ENCODE assay signal across 8 cellular contexts in genomic region chr3:147361671-147362420, GRCh38. TPM values are rescaled to one million over a fixed set of nuclear protein-coding genes. Genes with fewer than 3 reads are reported as not detected.
DNase-seq lines count a peak whose midpoint lies in the region; ATAC-seq, FAIRE-seq and TF ChIP-seq lines count a peak whose summit lies in the region.

No MANE protein-coding gene starts in this region.

- no peaks in the 10 kb centered on the region for H3K4me1 ChIP-seq in GM12878 (ENCODE audit: control insufficient read depth, insufficient read depth, low read length)

- no TSS peak for BruUV-seq in GM12878 (replicated peaks; lab: Mats Ljungman, UMichigan)

- H3K27ac ChIP-seq in GM12878 (ENCODE audit: control insufficient read depth, insufficient read depth) = no peak overlapping the region

- POLR2A ChIA-PET in GM12878 (lab: Charles Lee) = no interaction called here

- H3K4me2 ChIP-seq in GM12878 (ENCODE audit: control insufficient read depth, insufficient read depth) = no peak overlapping the region

- no peaks in the 10 kb centered on the region; the same call in 2 of the 3 replicates for H3K9me3 ChIP-seq in GM12878 (replicated peaks; ENCODE audit: control insufficient read depth, insufficient read depth, low read length)

- H3K27me3 ChIP-seq in GM12878 (replicated peaks in 1 of 2; ENCODE audit: control insufficient read depth in 2 of 2, insufficient read depth in 2 of 2, low read length in 1 of 2) = peaks cover 5 to 25% of the 10 kb centered on the region in 2 experiments

- H3K36me3 Mint-ChIP-seq in nephron progenitor cell (ENCODE audit: low read depth) = no peaks in the 10 kb centered on the region

- TF ChIP-seq CTCF in GM12878 (IDR thresholded peaks at IDR 0.05 in 2 of 3, conservative IDR thresholded peaks at IDR 0.05 in 1 of 3; ENCODE audit: control insufficient read depth in 2 of 3, extremely low read depth in 1 of 3, insufficient read depth in 1 of 3, low read depth in 3 of 3, low read length in 3 of 3) (peak; percentile 61 to 66 (median 64)), nephron progenitor cell (IDR thresholded peaks at IDR 0.05) (peak; percentile 75)

- H4K20me1 ChIP-seq in GM12878 (ENCODE audit: control insufficient read depth, insufficient read depth) = no peaks in the 10 kb centered on the region

- intact Hi-C loops in GM12878 (cut with micrococcal nuclease; ENCODE audit: unreplicated experiment) = loop anchor here (10.0 kb wide), 1 partner anchor 1023 kb away; no protein-coding TSS in a partner anchor

- SMC1A ChIA-PET in GM12878 (lab: Charles Lee; ENCODE audit: uncharacterized antibody, unreplicated experiment) = interaction anchor here (0.6 to 2.5 kb wide), 7 partner anchors 9 to 801 kb away, joined by 3 to 15 read pairs (median 3); no protein-coding TSS in a partner anchor

- TF ChIP-seq POLR2A in GM12878 (IDR thresholded peaks at IDR 0.05; ENCODE audit: low read depth, low read length) = no peak

- no peaks in the 10 kb centered on the region for H3K79me2 ChIP-seq in GM12878 (ENCODE audit: control insufficient read depth, insufficient read depth, low read length)

- H3K4me3 Mint-ChIP-seq in nephron progenitor cell = peak overlapping the region; percentile 3

- DNase-seq in ACHN (peak; percentile 27), GM03348 (ENCODE audit: low spot score) (peak; percentile 42), NCI-H460 (ENCODE audit: extremely low read depth, low read depth) (peak; percentile 19), GM12878 (ENCODE audit: low read depth, low spot score) (no peak), nephron progenitor cell (peak; percentile 73), NCI-H345 treated with DMSO at 0.1 percent for 48 hours (lab: John Stamatoyannopoulos, UW; ENCODE audit: unreplicated experiment) (no peak)
- DNase-seq in central memory CD4-positive, alpha-beta T cell = no peak

- peak; percentile 41; the same call in 1 of the 2 replicates for TF ChIP-seq RAD21 in GM12878 (IDR thresholded peaks at IDR 0.05; ENCODE audit: insufficient read depth, low read depth, low read length)

- 9% methylated on average over 9 of the region's 9 CpGs for WGBS in GM12878 (ENCODE audit: insufficient coverage, insufficient replicate concordance, low lambda C conversion rate, missing lambda C conversion rate)

- peaks cover 94% of the 10 kb centered on the region for H3K27me3 Mint-ChIP-seq in nephron progenitor cell (ENCODE audit: low read depth, poor library complexity)

- peaks cover 37% of the 10 kb centered on the region for H3K4me1 Mint-ChIP-seq in nephron progenitor cell

- no peak overlapping the region for H2AFZ ChIP-seq in GM12878 (ENCODE audit: control insufficient read depth, low read depth, low read length)

- RAD21 ChIA-PET in GM12878 (lab: Charles Lee; ENCODE audit: unreplicated experiment) = interaction anchor here (0.7 to 3.7 kb wide), 5 partner anchors 255 to 841 kb away, joined by 3 to 16 read pairs (median 4); no protein-coding TSS in a partner anchor

- in situ Hi-C loops in ACHN (cut with HindIII; ENCODE audit: low pct_ligation_motif_present, low pct_unique_long_range_greater_than_20kb, low sequenced_read_pairs) (no loop called here), GM12878 (cut with MboI) (no loop called here)

- CTCF ChIA-PET in GM12878 (lab: Yijun Ruan, JAX) = interaction anchor here (0.6 to 3.7 kb wide), 13 partner anchors 11 to 1515 kb away, joined by 3 to 40 read pairs (median 3); no protein-coding TSS in a partner anchor

- peak; percentile 82 for ATAC-seq in HG02798 (IDR thresholded peaks at IDR 0.05; ENCODE audit: poor library complexity, unreplicated experiment)
- ATAC-seq in GM12878 = peak; percentile 94

- H3K36me3 ChIP-seq in GM12878 (ENCODE audit: control insufficient read depth in 2 of 2, insufficient read depth in 2 of 2, low read length in 1 of 2) = no peaks in the 10 kb centered on the region

- no peak for FAIRE-seq in GM12878 (lab: Jason Lieb, UNC)

- no peak overlapping the region for H3K4me3 ChIP-seq in GM12878

- peaks cover 4% of the 10 kb centered on the region for H3K9me3 Mint-ChIP-seq in nephron progenitor cell

- H3K9ac ChIP-seq in GM12878 (ENCODE audit: control insufficient read depth, insufficient read depth, low read length) = no peak overlapping the region

- no peak for TF ChIP-seq EP300 in GM12878 (IDR thresholded peaks at IDR 0.05; ENCODE audit: borderline replicate concordance in 1 of 2, control insufficient read depth in 1 of 2, low read depth in 2 of 2, low read length in 2 of 2)

- H3K27ac Mint-ChIP-seq in nephron progenitor cell = no peak overlapping the region

TF ChIP-seq in GM12878, 131 proteins besides CTCF, POLR2A, EP300 and RAD21:
- TF ChIP-seq BCL3 (IDR thresholded peaks at IDR 0.05; ENCODE audit: borderline replicate concordance, insufficient read depth, low read depth, low read length, poor library complexity, severe bottlenecking) (no peak), SMC3 (IDR thresholded peaks at IDR 0.05; ENCODE audit: borderline replicate concordance, low read length) (peak; percentile 31; the same call in 1 of the 2 replicates)

RNA-seq across cellular contexts. Expression of gene ZIC4, which starts 44.5 kb away (rescaled TPM):
- not detected in 2 replicates for total RNA-seq in NCI-H460 (2014; rRNA removed; shearing (Covaris generic))
- not detected in 2 replicates for polyA plus RNA-seq in NCI-H460 (2014; cell fraction: nucleus; rRNA removed)
- not detected in 2 replicates for total RNA-seq in GM12878 (2013; cell fraction: nucleolus; rRNA removed)
- total RNA-seq in GM12878 (2014; rRNA removed) (not detected in 2 replicates), GM12878 (2014; rRNA removed; fragmentation: Illumina TruSeq; extraction: Trizol) (not detected in 2 replicates), GM12878 (2021) (not detected in 2 replicates)
- polyA plus RNA-seq in GM12878 (2011; ENCODE audit: low read depth) = not detected
- polyA plus RNA-seq in GM12878 (2011; rRNA removed) (not detected in 2 replicates), GM12878 (2014; fragmentation: Illumina TruSeq; extraction: Trizol) (not detected in 2 replicates), GM12878 (2014; fragmentation: Nextera tagmentation; extraction: Ambion mirVana) (not detected), GM12878 (2014; rRNA removed) (not detected in 2 replicates), GM12878 (2016; fragmentation: Nextera tagmentation; extraction: Ambion mirVana) (not detected)
- not detected in 2 replicates for polyA plus RNA-seq in GM12878 (2011; cell fraction: cytosol; rRNA removed)
- not detected in 2 replicates for polyA plus RNA-seq in GM12878 (2011; cell fraction: nucleus; rRNA removed)
- polyA plus RNA-seq in GM12878 (2012) = not detected in 2 replicates
- not detected in 2 replicates for polyA minus RNA-seq in GM12878 (2011; rRNA and poly(A)+ RNA removed)
- not detected in 2 replicates for polyA minus RNA-seq in GM12878 (2011; cell fraction: cytosol; rRNA and poly(A)+ RNA removed)
- polyA minus RNA-seq in GM12878 (2011; cell fraction: nucleus; rRNA and poly(A)+ RNA removed) = not detected in 2 replicates

RNA-seq across cellular contexts. Expression of gene ZIC1, which starts 47.3 kb away (rescaled TPM):
- total RNA-seq in NCI-H460 (2014; rRNA removed; shearing (Covaris generic)) = not detected in 2 replicates
- polyA plus RNA-seq in NCI-H460 (2014; cell fraction: nucleus; rRNA removed) = not detected in 2 replicates
- not detected in 2 replicates for total RNA-seq in GM12878 (2013; cell fraction: nucleolus; rRNA removed)
- total RNA-seq in GM12878 (2014; rRNA removed) (not detected in 2 replicates), GM12878 (2014; rRNA removed; fragmentation: Illumina TruSeq; extraction: Trizol) (not detected in 2 replicates), GM12878 (2021) (not detected in 2 replicates)
- not detected for polyA plus RNA-seq in GM12878 (2011; ENCODE audit: low read depth)
- polyA plus RNA-seq in GM12878 (2011; rRNA removed) (not detected in 2 replicates), GM12878 (2014; fragmentation: Illumina TruSeq; extraction: Trizol) (not detected in 2 replicates), GM12878 (2014; fragmentation: Nextera tagmentation; extraction: Ambion mirVana) (not detected), GM12878 (2014; rRNA removed) (not detected in 2 replicates), GM12878 (2016; fragmentation: Nextera tagmentation; extraction: Ambion mirVana) (not detected)
- not detected in 2 replicates for polyA plus RNA-seq in GM12878 (2011; cell fraction: cytosol; rRNA removed)
- polyA plus RNA-seq in GM12878 (2011; cell fraction: nucleus; rRNA removed) = not detected in 2 replicates
- polyA plus RNA-seq in GM12878 (2012) = 0.03 TPM in 1 of 2 replicates, not detected in the other
- not detected in 2 replicates for polyA minus RNA-seq in GM12878 (2011; rRNA and poly(A)+ RNA removed)
- polyA minus RNA-seq in GM12878 (2011; cell fraction: cytosol; rRNA and poly(A)+ RNA removed) = not detected in 2 replicates
- not detected in 2 replicates for polyA minus RNA-seq in GM12878 (2011; cell fraction: nucleus; rRNA and poly(A)+ RNA removed)

Comparison
In these comparisons a context has a peak if more than half of its experiments do, and no peak if none do; other contexts are left out.
1. DNase-seq: peak in ACHN (single experiment), GM03348 (single experiment), NCI-H460 (single experiment) and nephron progenitor cell (single experiment); none in GM12878 (single experiment), NCI-H345 treated with DMSO at 0.1 percent for 48 hours (single experiment) and central memory CD4-positive, alpha-beta T cell (single experiment).